In genomic region chr15:84868037-84868880, GRCh38 we compare ENCODE assay signal across 2 cellular contexts.
TF ChIP-seq lines count a peak whose summit lies in the region.

No MANE protein-coding gene starts in this region.

TF ChIP-seq in IMR-90, 13 proteins besides CTCF, POLR2A, EP300 and RAD21:
- no peak for TF ChIP-seq USF2 (IDR thresholded peaks at IDR 0.05; ENCODE audit: low read depth, low read length)
- TF ChIP-seq NFE2L2 (IDR thresholded peaks at IDR 0.05; ENCODE audit: low read depth, low read length): no peak
- no peak for TF ChIP-seq MAZ (IDR thresholded peaks at IDR 0.05; ENCODE audit: borderline replicate concordance, low read depth, low read length)
- TF ChIP-seq SMC3 (IDR thresholded peaks at IDR 0.05; ENCODE audit: low read depth, low read length): no peak
- TF ChIP-seq MXI1 (IDR thresholded peaks at IDR 0.05; ENCODE audit: borderline replicate concordance, low read depth, low read length): no peak
- TF ChIP-seq FOS (IDR thresholded peaks at IDR 0.05; ENCODE audit: low read depth, low read length): no peak
- no peak for TF ChIP-seq ELK1 (IDR thresholded peaks at IDR 0.05; ENCODE audit: borderline replicate concordance, low read depth, low read length)
- TF ChIP-seq CEBPB (IDR thresholded peaks at IDR 0.05; ENCODE audit: low read depth, low read length): no peak
- TF ChIP-seq RFX5 (IDR thresholded peaks at IDR 0.05; ENCODE audit: low read depth, low read length): no peak
- TF ChIP-seq CHD1 (IDR thresholded peaks at IDR 0.05; ENCODE audit: low read depth, low read length): no peak
- TF ChIP-seq RCOR1 (IDR thresholded peaks at IDR 0.05; ENCODE audit: insufficient replicate concordance, low read length): no peak
- no peak for TF ChIP-seq MAFK (IDR thresholded peaks at IDR 0.05; ENCODE audit: low read depth, low read length)
- no peak for TF ChIP-seq BHLHE40 (IDR thresholded peaks at IDR 0.05; ENCODE audit: low read depth, low read length)

TF ChIP-seq in H1, 55 proteins besides CTCF, POLR2A, EP300 and RAD21:
- TF ChIP-seq POU5F1 (IDR thresholded peaks at IDR 0.05; ENCODE audit: low read depth, low read length) (no peak), JUN (IDR thresholded peaks at IDR 0.05; ENCODE audit: low read depth, low read length) (no peak)
TF ChIP-seq in H1: peak in this region for 0.
